ENCODE assay signal across 1 cellular context in genomic region chr11:36363361-36364272, GRCh38.
TF ChIP-seq lines count a peak whose summit lies in the region.

No MANE protein-coding gene starts in this region.

TF ChIP-seq in K562, 482 proteins besides CTCF, POLR2A, EP300 and RAD21 (continued from another document):
- TF ChIP-seq CBFA2T2 (conservative IDR thresholded peaks at IDR 0.05) (no peak), ATF4 (CRISPR knock-in tag; IDR thresholded peaks at IDR 0.05) (no peak), TAL1 (IDR thresholded peaks at IDR 0.05) (0 out of 2 replicates have a peak, but pooled peaks have one; percentile 12)
